In the genomic region with DNA sequence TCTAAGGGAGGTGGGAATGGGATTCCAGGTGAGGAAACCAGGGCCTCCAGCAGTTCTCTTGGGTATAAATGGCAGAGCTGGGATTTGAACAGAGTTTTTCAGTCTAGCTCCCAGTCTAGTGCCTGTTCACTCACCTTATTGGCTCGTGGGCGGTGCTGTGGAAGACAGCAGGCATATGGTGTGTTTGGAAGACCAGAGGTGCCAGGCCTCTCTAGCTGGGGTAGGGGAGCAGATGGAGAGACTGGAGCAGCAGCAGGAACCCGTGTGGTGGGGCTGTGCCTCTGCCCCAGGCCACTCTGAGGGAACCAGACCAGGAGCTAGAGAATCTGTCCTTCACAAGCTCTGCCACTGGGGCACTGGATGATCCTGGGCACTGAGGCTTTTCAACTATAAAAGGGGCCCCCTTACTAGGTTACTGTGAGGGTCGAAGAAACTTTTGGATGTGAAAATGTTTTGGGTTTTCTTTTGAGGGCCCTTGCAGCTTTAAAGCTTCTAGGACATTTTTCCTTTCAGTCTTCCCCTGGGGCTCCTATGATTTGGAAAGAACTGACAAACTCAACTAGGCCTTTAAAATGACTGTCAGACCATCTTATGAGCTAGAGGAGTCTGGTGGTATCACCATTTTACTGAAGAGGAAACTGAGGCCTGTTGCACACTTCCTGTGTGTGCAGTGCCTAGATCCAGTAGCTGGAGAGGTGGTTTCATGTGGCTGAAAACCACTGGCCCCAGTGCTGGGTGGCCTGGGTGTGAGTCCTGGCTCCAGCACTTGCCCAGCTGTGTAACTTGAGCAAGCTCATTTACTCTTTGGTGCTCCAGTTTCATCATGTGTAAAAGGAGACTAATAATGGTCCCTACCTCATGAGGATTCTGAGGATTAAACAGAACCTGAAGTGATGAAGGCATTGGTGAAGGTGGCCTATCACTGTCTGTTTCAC, we compare ENCODE assay signal across 15 cellular contexts. TPM values are rescaled to one million over a fixed set of nuclear protein-coding genes. Genes with fewer than 3 reads are reported as not detected.
DNase-seq lines count a peak whose midpoint lies in the region; ATAC-seq and TF ChIP-seq lines count a peak whose summit lies in the region.
"Had no signal": no experiment of that assay in that cellular context is flagged by ENCODE, and none has a peak within 500 bp of the region (broad histone marks: within the 10 kb centered on the region; RNA-seq: fewer than 3 reads in every experiment).

No MANE protein-coding gene starts in this region.

- H2AFZ ChIP-seq in osteoblast (ENCODE audit: low read length) = no peak overlapping the region

- no peaks in the 10 kb centered on the region for H3K36me3 ChIP-seq in osteoblast (ENCODE audit: insufficient read depth, low read length)
- H3K36me3 ChIP-seq: BLaER1 had no signal

- H3K36me3 Mint-ChIP-seq in activated CD4-positive, alpha-beta T cell treated with anti-CD3 and anti-CD28 coated beads, Interleukin-2, amount 10 ng/mL, durations not matched to agents 24 days and 14 days (ENCODE audit: low read depth) = no peaks in the 10 kb centered on the region

- H3K9me3 ChIP-seq in osteoblast (ENCODE audit: low read depth, low read length) = no peaks in the 10 kb centered on the region
- H3K9me3 ChIP-seq: BLaER1 had no signal

- H3K79me2 ChIP-seq in osteoblast (ENCODE audit: insufficient read depth, low read length) = no peaks in the 10 kb centered on the region

- H3K4me1 Mint-ChIP-seq in activated CD4-positive, alpha-beta T cell treated with anti-CD3 and anti-CD28 coated beads, Interleukin-2, amount 10 ng/mL, durations not matched to agents 24 days and 14 days = no peaks in the 10 kb centered on the region

- no peak overlapping the region for H3K4me3 Mint-ChIP-seq in activated CD4-positive, alpha-beta T cell treated with anti-CD3 and anti-CD28 coated beads, Interleukin-2, amount 10 ng/mL, durations not matched to agents 24 days and 14 days

- H3K27ac ChIP-seq in osteoblast (ENCODE audit: low read depth, low read length) = no peak overlapping the region
- H3K27ac ChIP-seq: BLaER1 had no signal

- H4K20me1 ChIP-seq in osteoblast (ENCODE audit: insufficient read depth, low read length) = no peaks in the 10 kb centered on the region
- H4K20me1 ChIP-seq: BLaER1 had no signal

- no peak for DNase-seq in activated CD4-positive, alpha-beta T cell treated with anti-CD3 and anti-CD28 coated beads, Interleukin-2, amount 10 ng/mL, durations not matched to agents 24 days and 14 days
- DNase-seq in activated CD4-positive, alpha-beta T cell treated with anti-CD3 and anti-CD28 coated beads for 4 hours = no peak
- DNase-seq in NCI-H1694 (lab: John Stamatoyannopoulos, UW) = peak; percentile 96
- DNase-seq in osteoblast (ENCODE audit: insufficient read length, low spot score, missing footprints) = peak; percentile 66
- DNase-seq in NCI-H526 (lab: John Stamatoyannopoulos, UW) = no peak
- DNase-seq: 8988T, NCI-H1048, NCI-H146, NCI-H2107, OCI-M1, RPMI8226 had no signal

- H3K9me3 Mint-ChIP-seq in activated CD4-positive, alpha-beta T cell treated with anti-CD3 and anti-CD28 coated beads, Interleukin-2, amount 10 ng/mL, durations not matched to agents 24 days and 14 days = no peaks in the 10 kb centered on the region

- no peak overlapping the region for H3K4me3 ChIP-seq in osteoblast (ENCODE audit: insufficient read depth, low read length)
- H3K4me3 ChIP-seq: BLaER1 had no signal

- peak; percentile 23; the same call in 1 of the 3 replicates for ATAC-seq in SK-N-SH treated with all-trans-retinoic acid at 6 μM for 48 hours
- no peak for ATAC-seq in GM19455 (IDR thresholded peaks at IDR 0.05; ENCODE audit: unreplicated experiment)
- ATAC-seq in GM19395 (IDR thresholded peaks at IDR 0.05; ENCODE audit: unreplicated experiment) = no peak

- no peak for TF ChIP-seq CTCF in osteoblast (IDR thresholded peaks at IDR 0.05; ENCODE audit: extremely low read depth, low read depth, low read length)

- H3K27me3 ChIP-seq in osteoblast (ENCODE audit: insufficient read depth, low read length) = peaks cover 3% of the 10 kb centered on the region
- H3K27me3 ChIP-seq: BLaER1 had no signal

- no peak overlapping the region for H3K4me2 ChIP-seq in osteoblast (ENCODE audit: insufficient read depth, low read length)
- H3K4me2 ChIP-seq: BLaER1 had no signal

- intact Hi-C loops in activated CD4-positive, alpha-beta T cell treated with anti-CD3 and anti-CD28 coated beads, Interleukin-2, amount 10 ng/mL, durations not matched to agents 24 days and 14 days (cut with micrococcal nuclease) = no loop called here

- no peaks in the 10 kb centered on the region for H3K27me3 Mint-ChIP-seq in activated CD4-positive, alpha-beta T cell treated with anti-CD3 and anti-CD28 coated beads, Interleukin-2, amount 10 ng/mL, durations not matched to agents 24 days and 14 days

- no peaks in the 10 kb centered on the region for H3K4me1 ChIP-seq in osteoblast (ENCODE audit: insufficient read depth, low read length)

- peak overlapping the region; percentile 20 for H3K27ac Mint-ChIP-seq in activated CD4-positive, alpha-beta T cell treated with anti-CD3 and anti-CD28 coated beads, Interleukin-2, amount 10 ng/mL, durations not matched to agents 24 days and 14 days

TF ChIP-seq in SK-N-SH treated with all-trans-retinoic acid at 6 μM for 48 hours, 23 proteins besides CTCF, POLR2A, EP300 and RAD21:
- TF ChIP-seq ARNTL (CRISPR knock-in tag; IDR thresholded peaks at IDR 0.05; ENCODE audit: borderline replicate concordance, low read depth) (no peak), OSR1 (CRISPR knock-in tag; IDR thresholded peaks at IDR 0.05) (no peak), ZNF70 (CRISPR knock-in tag; IDR thresholded peaks at IDR 0.05) (no peak), ISL1 (CRISPR knock-in tag; IDR thresholded peaks at IDR 0.05) (no peak), RARB (CRISPR knock-in tag; IDR thresholded peaks at IDR 0.05) (no peak), CSDC2 (CRISPR knock-in tag; IDR thresholded peaks at IDR 0.05) (no peak), ZFP30 (CRISPR knock-in tag; IDR thresholded peaks at IDR 0.05) (no peak), TCF4 (CRISPR knock-in tag; IDR thresholded peaks at IDR 0.05; ENCODE audit: borderline replicate concordance) (no peak), ZNF565 (CRISPR knock-in tag; conservative IDR thresholded peaks at IDR 0.05; ENCODE audit: low read depth) (no peak), GLIS3 (CRISPR knock-in tag; IDR thresholded peaks at IDR 0.05) (no peak), ZFP3 (CRISPR knock-in tag; IDR thresholded peaks at IDR 0.05) (no peak), ZNF8 (CRISPR knock-in tag; IDR thresholded peaks at IDR 0.05) (no peak), ESRRG (CRISPR knock-in tag; IDR thresholded peaks at IDR 0.05) (no peak), BACH2 (CRISPR knock-in tag; IDR thresholded peaks at IDR 0.05; ENCODE audit: borderline replicate concordance) (no peak)
- TF ChIP-seq, protein P1, sequence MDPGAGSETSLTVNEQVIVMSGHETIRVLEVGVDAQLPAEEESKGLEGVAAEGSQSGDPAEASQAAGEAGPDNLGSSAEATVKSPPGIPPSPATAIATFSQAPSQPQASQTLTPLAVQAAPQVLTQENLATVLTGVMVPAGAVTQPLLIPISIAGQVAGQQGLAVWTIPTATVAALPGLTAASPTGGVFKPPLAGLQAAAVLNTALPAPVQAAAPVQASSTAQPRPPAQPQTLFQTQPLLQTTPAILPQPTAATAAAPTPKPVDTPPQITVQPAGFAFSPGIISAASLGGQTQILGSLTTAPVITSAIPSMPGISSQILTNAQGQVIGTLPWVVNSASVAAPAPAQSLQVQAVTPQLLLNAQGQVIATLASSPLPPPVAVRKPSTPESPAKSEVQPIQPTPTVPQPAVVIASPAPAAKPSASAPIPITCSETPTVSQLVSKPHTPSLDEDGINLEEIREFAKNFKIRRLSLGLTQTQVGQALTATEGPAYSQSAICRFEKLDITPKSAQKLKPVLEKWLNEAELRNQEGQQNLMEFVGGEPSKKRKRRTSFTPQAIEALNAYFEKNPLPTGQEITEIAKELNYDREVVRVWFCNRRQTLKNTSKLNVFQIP (CRISPR knock-in tag; IDR thresholded peaks at IDR 0.05; ENCODE audit: borderline replicate concordance, low read depth) = no peak

RNA-seq across cellular contexts. Expression of a gene that starts 6.1 kb away (rescaled TPM):
- not detected in 2 replicates for total RNA-seq in activated CD4-positive, alpha-beta T cell treated with anti-CD3 and anti-CD28 coated beads, Interleukin-2, amount 10 ng/mL, durations not matched to agents 24 days and 14 days
- not detected in 2 replicates for total RNA-seq in osteoblast

Comparison
In these comparisons a context has a peak if more than half of its experiments do, and no peak if none do; other contexts are left out.
1. DNase-seq: peak in NCI-H1694 (single experiment) and osteoblast (single experiment); none in activated CD4-positive, alpha-beta T cell treated with anti-CD3 and anti-CD28 coated beads, Interleukin-2, amount 10 ng/mL, durations not matched to agents 24 days and 14 days (single experiment), activated CD4-positive, alpha-beta T cell treated with anti-CD3 and anti-CD28 coated beads for 4 hours (0 of 2) and NCI-H526 (0 of 2).